In genomic region chr4:8846046-8846720, GRCh38 we compare ENCODE assay signal across 32 cellular contexts. TPM values are rescaled to one million over a fixed set of nuclear protein-coding genes. Genes with fewer than 3 reads are reported as not detected.
DNase-seq lines count a peak whose midpoint lies in the region; ATAC-seq and TF ChIP-seq lines count a peak whose summit lies in the region.
"Had no signal": no experiment of that assay in that cellular context is flagged by ENCODE, and none has a peak within 500 bp of the region (broad histone marks: within the 10 kb centered on the region; RNA-seq: fewer than 3 reads in every experiment).

No MANE protein-coding gene starts in this region.

- CTCF ChIA-PET in A673 (lab: Charles Lee) = no interaction called here

- H3K4me1 ChIP-seq in left ventricle myocardium inferior (no peaks in the 10 kb centered on the region), RWPE2 (ENCODE audit: insufficient read depth, poor library complexity, severe bottlenecking) (no peaks in the 10 kb centered on the region), left lung (no peaks in the 10 kb centered on the region), transverse colon (no peaks in the 10 kb centered on the region), A673 (ENCODE audit: insufficient read depth, low read length, poor library complexity, severe bottlenecking) (no peaks in the 10 kb centered on the region), osteoblast (ENCODE audit: insufficient read depth, low read length) (no peaks in the 10 kb centered on the region)
- H3K4me1 ChIP-seq: vagina had no signal

- DNase-seq in cardiac septum (ENCODE audit: low spot score) = peak; percentile 57
- DNase-seq in left ventricle myocardium inferior = no peak
- DNase-seq in RWPE2 (ENCODE audit: low spot score) = peak; percentile 29
- DNase-seq in left lung = peak; percentile 17 to 45
- peak; percentile 3 for DNase-seq in transverse colon
- no peak for DNase-seq in A673 (ENCODE audit: low spot score)
- no peak for DNase-seq in osteoblast (ENCODE audit: insufficient read length, low spot score, missing footprints)
- DNase-seq: activated CD4-positive, alpha-beta T cell treated with anti-CD3 and anti-CD28 coated beads, Interleukin-2, amount 10 ng/mL, durations not matched to agents 7 days and 5 days; activated naive CD8-positive, alpha-beta T cell treated with anti-CD3 and anti-CD28 coated beads, Interleukin-2, amount 50 U/mL, for 24 hours; Calu3; central memory CD4-positive, alpha-beta T cell; dermis blood vessel endothelial cell; KBM-7; natural killer cell; NCI-H2029; NCI-H526 treated with DMSO at 0.1 percent for 48 hours; retina; stimulated activated CD4-positive, alpha-beta T cell treated with anti-CD3 and anti-CD28 coated beads, Interleukin-12 subunit alpha, Interleukin-12 subunit beta, amount 100 ng/mL, for 4 hours; stimulated activated CD4-positive, alpha-beta T cell treated with anti-CD3 and anti-CD28 coated beads, Interleukin-4, amount 100 ng/mL, for 24 hours; substantia nigra; T-helper 17 cell had no signal

- H3K4me3 ChIP-seq in left ventricle myocardium inferior (no peak overlapping the region), RWPE2 (ENCODE audit: severe bottlenecking) (no peak overlapping the region), left lung (no peak overlapping the region), transverse colon (no peak overlapping the region), A673 (ENCODE audit: low read depth, low read length, poor library complexity, severe bottlenecking) (no peak overlapping the region), osteoblast (ENCODE audit: insufficient read depth, low read length) (no peak overlapping the region)
- H3K4me3 ChIP-seq: SK-N-MC, vagina had no signal

- H3K9me3 ChIP-seq in left ventricle myocardium inferior (replicated peaks) = peaks cover 14% of the 10 kb centered on the region
- no peaks in the 10 kb centered on the region for H3K9me3 ChIP-seq in RWPE2 (ENCODE audit: severe bottlenecking)
- no peaks in the 10 kb centered on the region for H3K9me3 ChIP-seq in left lung
- H3K9me3 ChIP-seq in transverse colon = no peaks in the 10 kb centered on the region
- peaks cover 4% of the 10 kb centered on the region for H3K9me3 ChIP-seq in A673 (ENCODE audit: low read depth, low read length, poor library complexity, severe bottlenecking)
- H3K9me3 ChIP-seq in osteoblast (ENCODE audit: low read depth, low read length) = no peaks in the 10 kb centered on the region
- H3K9me3 ChIP-seq: vagina had no signal

- peaks cover 82% of the 10 kb centered on the region for H3K27me3 ChIP-seq in left ventricle myocardium inferior (ENCODE audit: low read depth)
- peaks cover 18% of the 10 kb centered on the region for H3K27me3 ChIP-seq in RWPE2 (ENCODE audit: insufficient read depth, poor library complexity, severe bottlenecking)
- peaks cover 0 to 68% of the 10 kb centered on the region in 2 donors for H3K27me3 ChIP-seq in left lung
- peaks cover 30% of the 10 kb centered on the region for H3K27me3 ChIP-seq in transverse colon
- peaks cover 7% of the 10 kb centered on the region for H3K27me3 ChIP-seq in A673 (replicated peaks; ENCODE audit: insufficient read depth, low read depth, low read length, poor library complexity)
- H3K27me3 ChIP-seq in osteoblast (ENCODE audit: insufficient read depth, low read length) = no peaks in the 10 kb centered on the region
- H3K27me3 ChIP-seq: vagina had no signal

- H3K79me2 ChIP-seq in osteoblast (ENCODE audit: insufficient read depth, low read length) = no peaks in the 10 kb centered on the region

- BruUV-seq in A673 (replicated peaks; lab: Mats Ljungman, UMichigan) = no TSS peak

- TF ChIP-seq CTCF in left ventricle myocardium inferior (IDR thresholded peaks at IDR 0.05; ENCODE audit: borderline replicate concordance) (no peak), RWPE2 (IDR thresholded peaks at IDR 0.05; ENCODE audit: poor library complexity, severe bottlenecking) (no peak), left lung (IDR thresholded peaks at IDR 0.05) (no peak), transverse colon (IDR thresholded peaks at IDR 0.05) (no peak), A673 (conservative IDR thresholded peaks at IDR 0.05; ENCODE audit: low read depth, low read length) (no peak), osteoblast (IDR thresholded peaks at IDR 0.05; ENCODE audit: extremely low read depth, low read depth, low read length) (no peak)

- no peaks in the 10 kb centered on the region for H3K36me3 ChIP-seq in left ventricle myocardium inferior
- H3K36me3 ChIP-seq in RWPE2 (ENCODE audit: low read depth) = no peaks in the 10 kb centered on the region
- H3K36me3 ChIP-seq in left lung = no peaks in the 10 kb centered on the region
- no peaks in the 10 kb centered on the region for H3K36me3 ChIP-seq in transverse colon
- no peaks in the 10 kb centered on the region for H3K36me3 ChIP-seq in A673 (ENCODE audit: insufficient read depth, low read length, poor library complexity, severe bottlenecking)
- H3K36me3 ChIP-seq in osteoblast (ENCODE audit: insufficient read depth, low read length) = no peaks in the 10 kb centered on the region
- H3K36me3 ChIP-seq: vagina had no signal

- in situ Hi-C loops in transverse colon (cut with MboI; ENCODE audit: low pct_ligation_motif_present in 1 of 4, low pct_unique_long_range_greater_than_20kb in 1 of 4, low sequenced_read_pairs in 3 of 4) = no loop called here

- no peak overlapping the region for H3K4me2 ChIP-seq in osteoblast (ENCODE audit: insufficient read depth, low read length)

- POLR2A ChIA-PET in A673 (lab: Charles Lee; ENCODE audit: low non-redundant PET) = no interaction called here

- 43 to 72% methylated on average over 1 to 9 of the region's 9 CpGs for WGBS in transverse colon (ENCODE audit: low coverage in 1 of 2), 2 donors

- H2AFZ ChIP-seq in osteoblast (ENCODE audit: low read length) = no peak overlapping the region

- H3K27ac ChIP-seq in left ventricle myocardium inferior (replicated peaks) = no peak overlapping the region
- H3K27ac ChIP-seq in RWPE2 (ENCODE audit: poor library complexity, severe bottlenecking) = no peak overlapping the region
- no peak overlapping the region for H3K27ac ChIP-seq in left lung
- no peak overlapping the region for H3K27ac ChIP-seq in transverse colon
- no peak overlapping the region for H3K27ac ChIP-seq in A673 (ENCODE audit: low read depth, low read length, poor library complexity, severe bottlenecking)
- no peak overlapping the region for H3K27ac ChIP-seq in osteoblast (ENCODE audit: low read depth, low read length)
- H3K27ac ChIP-seq: C4-2B, SK-N-MC, vagina had no signal

- TF ChIP-seq EP300 in transverse colon (IDR thresholded peaks at IDR 0.05; ENCODE audit: low read depth) = no peak

- H4K20me1 ChIP-seq in osteoblast (ENCODE audit: insufficient read depth, low read length) = no peaks in the 10 kb centered on the region

- ATAC-seq in RWPE2 (ENCODE audit: low read depth) = no peak
- no peak for ATAC-seq in left lung
- no peak for ATAC-seq in HG02885 (IDR thresholded peaks at IDR 0.05; ENCODE audit: poor library complexity, unreplicated experiment)
- ATAC-seq: activated naive CD8-positive, alpha-beta T cell treated with anti-CD3 and anti-CD28 coated beads, Interleukin-2, amount 50 U/mL, for 24 hours; activated T-helper 17 cell treated with anti-CD3 and anti-CD28 coated beads, Interleukin-2, amount 50 U/mL, for 72 hours; natural killer cell; stimulated activated effector memory CD8-positive, alpha-beta T cell treated with anti-CD3 and anti-CD28 coated beads, Interleukin-12 subunit alpha, Interleukin-12 subunit beta, amount 100 ng/mL, for 72 hours; T-helper 17 cell had no signal

- no peak for TF ChIP-seq POLR2A in transverse colon (IDR thresholded peaks at IDR 0.05)

- intact Hi-C loops in cardiac septum (cut with DNase I) = no loop called here
- intact Hi-C loops in left ventricle myocardium inferior (cut with micrococcal nuclease) = no loop called here
- intact Hi-C loops in left lung (cut with DNase I) = no loop called here
- intact Hi-C loops in transverse colon (cut with DNase I; ENCODE audit: low total_unique reads) = no loop called here
- intact Hi-C loops in A673 (cut with micrococcal nuclease; ENCODE audit: unreplicated experiment) = no loop called here

RNA-seq across cellular contexts. Expression of gene HMX1, which starts 25.5 kb away (rescaled TPM):
- total RNA-seq in cardiac septum (not detected), left ventricle myocardium inferior (not detected), left lung (not detected), transverse colon (not detected), A673 (2021) (0.15 and 0.26 TPM in 2 replicates), osteoblast (not detected in 2 replicates)
- total RNA-seq: activated CD4-positive, alpha-beta T cell treated with anti-CD3 and anti-CD28 coated beads, Interleukin-2, amount 10 ng/mL, durations not matched to agents 7 days and 5 days; activated T-helper 17 cell treated with anti-CD3 and anti-CD28 coated beads, Interleukin-2, amount 50 U/mL, for 72 hours; Calu3; dermis blood vessel endothelial cell; HT1080; MCF 10A; mononuclear cell; natural killer cell; omental fat pad; RPMI7951; T-helper 17 cell; vagina had no signal

Comparison
In these comparisons a context has a peak if more than half of its experiments do, and no peak if none do; other contexts are left out.
1. DNase-seq: peak in cardiac septum (single experiment), RWPE2 (single experiment), left lung (2 of 2) and transverse colon (single experiment); none in left ventricle myocardium inferior (single experiment), A673 (single experiment) and osteoblast (single experiment).